Comparison of ENCODE assay signal across 7 cellular contexts in the genomic region with DNA sequence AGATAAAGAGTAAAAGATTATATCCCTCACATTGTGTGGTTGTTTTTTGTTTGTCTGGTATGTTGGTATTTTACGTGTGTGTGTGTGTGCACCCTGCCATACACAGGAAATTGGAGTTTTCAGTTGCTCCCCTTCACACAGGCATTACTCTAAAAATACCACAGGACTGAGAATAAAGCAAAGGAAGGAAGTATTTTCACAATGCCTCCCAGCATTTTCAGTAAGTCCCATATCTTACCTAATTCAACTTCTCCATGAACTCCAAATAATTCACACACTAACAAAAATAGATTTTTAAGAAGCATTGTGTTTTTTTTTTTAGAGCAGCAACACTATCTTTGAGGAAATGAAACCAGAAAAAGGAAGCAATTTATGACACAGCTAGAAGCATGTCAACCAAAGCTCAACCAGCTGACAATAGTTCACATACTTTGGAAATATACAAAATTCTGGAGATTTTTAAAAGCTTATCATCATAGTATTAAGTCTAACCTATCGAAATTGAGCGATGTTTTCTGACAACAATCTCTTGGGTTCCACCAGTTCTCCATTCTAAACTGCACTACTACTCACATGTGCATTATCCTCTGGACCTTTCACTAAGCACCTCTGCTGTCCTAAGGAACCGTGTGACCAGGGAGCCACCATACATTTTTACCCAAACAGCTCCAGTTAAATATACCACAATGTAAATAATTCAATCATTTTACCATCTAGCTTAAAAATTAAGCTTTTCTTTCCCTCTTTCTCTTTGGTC. TPM values are rescaled to one million over a fixed set of nuclear protein-coding genes. Genes with fewer than 3 reads are reported as not detected.
A peak's percentile ranks its signal among the peaks of the same experiment; 100 is the strongest.
DNase-seq lines count a peak whose midpoint lies in the region; ATAC-seq and TF ChIP-seq lines count a peak whose summit lies in the region.

No MANE protein-coding gene starts in this region.

- H3K9me3 ChIP-seq in esophagus muscularis mucosa, result no peaks in the 10 kb centered on the region

- 56% methylated on average over 4 of the region's 4 CpGs for whole genome bisulfite sequencing in esophagus muscularis mucosa

- H3K36me3 ChIP-seq in esophagus muscularis mucosa, result no peaks in the 10 kb centered on the region

- ATAC-seq in GM18858 (IDR thresholded peaks at IDR 0.05; ENCODE audit: unreplicated experiment) (peak; percentile 39), HG02852 (IDR thresholded peaks at IDR 0.05; ENCODE audit: unreplicated experiment) (peak; percentile 34)

- H3K27me3 ChIP-seq in esophagus muscularis mucosa, result no peaks in the 10 kb centered on the region

- DNase-seq in RPMI7951 (ENCODE audit: low read depth) (peak; percentile 31), esophagus muscularis mucosa (ENCODE audit: extremely low spot score) (no peak), H4 (ENCODE audit: low spot score) (no peak)
- no peak for DNase-seq in stimulated activated CD4-positive, alpha-beta T cell treated with anti-CD3 and anti-CD28 coated beads, Interleukin-2, amount 100 ng/mL, for 48 hours

- H3K27ac ChIP-seq in esophagus muscularis mucosa (replicated peaks in 1 of 4), result peak overlapping the region; percentile 11 to 98 (median 54)
- H3K27ac ChIP-seq in skin epidermis, result peak overlapping the region in 6 of 21 experiments; percentile 23 to 99 (median 92)

- TF ChIP-seq POLR2A in esophagus muscularis mucosa (IDR thresholded peaks at IDR 0.05; ENCODE audit: low read depth), result no peak

- TF ChIP-seq EP300 in esophagus muscularis mucosa (IDR thresholded peaks at IDR 0.05), result no peak

- no peak for TF ChIP-seq CTCF in esophagus muscularis mucosa (IDR thresholded peaks at IDR 0.05)

- peaks cover 29 to 64% (median 60%) of the 10 kb centered on the region in 4 donors for H3K4me1 ChIP-seq in esophagus muscularis mucosa

- peak overlapping the region; percentile 75 to 92 (median 84) for H3K4me3 ChIP-seq in esophagus muscularis mucosa
- peak overlapping the region in 4 of 7 experiments; percentile 54 to 96 (median 75) for H3K4me3 ChIP-seq in skin epidermis

- intact Hi-C loops in esophagus muscularis mucosa (cut with DNase I), result loop anchor here (5.0 kb wide), 1 partner anchor 363 kb away; no protein-coding TSS in a partner anchor

RNA-seq across cellular contexts. Expression of gene UBE2J1, which starts 2.1 kb away (rescaled TPM):
- 37.6 and 44.2 TPM in 2 replicates for total RNA-seq in RPMI7951 (2014; rRNA removed; shearing (Covaris generic))
- 10 to 100 TPM; 31.0 to 36.6 (median 33.6) TPM for total RNA-seq in esophagus muscularis mucosa
- 17.9 and 19.0 TPM in 2 replicates for total RNA-seq in H4 (2014; rRNA removed; shearing (Covaris generic))

RNA-seq across cellular contexts. Expression of gene GABRR2, which starts 35.4 kb away (rescaled TPM):
- total RNA-seq in RPMI7951 (2014; rRNA removed; shearing (Covaris generic)), result not detected in 2 replicates
- under 1 TPM in 3 of 4 donors, not detected in 1; 0.33 to 0.46 (median 0.45) TPM for total RNA-seq in esophagus muscularis mucosa
- 0.08 TPM in 1 of 2 replicates, not detected in the other for total RNA-seq in H4 (2014; rRNA removed; shearing (Covaris generic))
